In genomic region chr6:34334796-34335416, GRCh38 we compare ENCODE assay signal across 23 cellular contexts. TPM values are rescaled to one million over a fixed set of nuclear protein-coding genes. Genes with fewer than 3 reads are reported as not detected.
DNase-seq lines count a peak whose midpoint lies in the region; ATAC-seq, FAIRE-seq and TF ChIP-seq lines count a peak whose summit lies in the region.
"Had no signal": no experiment of that assay in that cellular context is flagged by ENCODE, and none has a peak within 500 bp of the region (broad histone marks: within the 10 kb centered on the region; RNA-seq: fewer than 3 reads in every experiment).

No MANE protein-coding gene starts in this region.

- H3K27ac ChIP-seq in Karpas-422 (ENCODE audit: low read length) (peak overlapping the region; percentile 88), psoas muscle (peak overlapping the region; percentile 79), esophagus squamous epithelium (no peak overlapping the region), prostate gland (no peak overlapping the region), SJCRH30 (no peak overlapping the region)
- H3K27ac ChIP-seq: C4-2B, cardiac muscle cell, epithelial cell of prostate had no signal

- DNase-seq in AG10803 (ENCODE audit: low read depth), result peak; percentile 21
- DNase-seq in Karpas-422, result no peak
- no peak for DNase-seq in endothelial cell (ENCODE audit: low spot score)
- no peak for DNase-seq in psoas muscle
- DNase-seq in esophagus squamous epithelium (lab: John Stamatoyannopoulos, UW), result no peak
- no peak for DNase-seq in GM12891 (ENCODE audit: insufficient read length, low spot score)
- DNase-seq in prostate gland (ENCODE audit: low spot score), result no peak
- DNase-seq in SJCRH30, result no peak
- DNase-seq: activated CD4-positive, alpha-beta T cell treated with anti-CD3 and anti-CD28 coated beads, Interleukin-2, amount 10 ng/mL, durations not matched to agents 24 days and 14 days; activated CD8-positive, alpha-beta memory T cell treated with anti-CD3 and anti-CD28 coated beads, Interleukin-2, amount 10 ng/mL, durations not matched to agents 7 days and 5 days; activated effector memory CD4-positive, alpha-beta T cell treated with Interleukin-2 at 50 U/mL for 16 hours; foreskin melanocyte; GDM1; NCI-H146; NCI-H748 treated with DMSO at 0.1 percent for 48 hours; OCI-M1; SHP77 treated with DMSO at 0.1 percent for 48 hours; stimulated activated CD4-positive, alpha-beta T cell treated with anti-CD3 and anti-CD28 coated beads, Interleukin-4, amount 100 ng/mL, for 4 hours; T-helper 1 cell had no signal

- no peaks in the 10 kb centered on the region for H3K9me2 ChIP-seq in Karpas-422 (replicated peaks; ENCODE audit: insufficient read depth, low read length)

- TF ChIP-seq POLR2A in esophagus squamous epithelium (IDR thresholded peaks at IDR 0.05) (no peak), GM12891 (IDR thresholded peaks at IDR 0.05; ENCODE audit: low read depth, low read length) (no peak), prostate gland (IDR thresholded peaks at IDR 0.05) (no peak)

- peak overlapping the region; percentile 75 for H3K4me2 ChIP-seq in Karpas-422 (ENCODE audit: low read depth, low read length, poor library complexity, severe bottlenecking)

- no peak overlapping the region for H2AFZ ChIP-seq in Karpas-422 (ENCODE audit: low read length)

- no peaks in the 10 kb centered on the region for H3K9me3 Mint-ChIP-seq in endothelial cell (ENCODE audit: unreplicated experiment)
- H3K9me3 Mint-ChIP-seq: activated CD4-positive, alpha-beta T cell treated with anti-CD3 and anti-CD28 coated beads, Interleukin-2, amount 10 ng/mL, durations not matched to agents 24 days and 14 days; natural killer cell treated with Interleukin-12 subunit alpha and Interleukin-12 subunit beta and Interleukin-15 and Interleukin-18, amount 100 ng/mL, for 72 hours had no signal

- peaks cover 79% of the 10 kb centered on the region for H3K4me1 ChIP-seq in Karpas-422 (ENCODE audit: low read length)
- peaks cover 62% of the 10 kb centered on the region for H3K4me1 ChIP-seq in psoas muscle
- peaks cover 6 to 41% (median 26%) of the 10 kb centered on the region in 3 donors for H3K4me1 ChIP-seq in esophagus squamous epithelium
- H3K4me1 ChIP-seq in prostate gland (replicated peaks), result no peaks in the 10 kb centered on the region
- H3K4me1 ChIP-seq in SJCRH30, result peaks cover 9% of the 10 kb centered on the region

- H3K27ac Mint-ChIP-seq in endothelial cell (ENCODE audit: unreplicated experiment), result peak overlapping the region; percentile 62
- H3K27ac Mint-ChIP-seq: activated CD4-positive, alpha-beta T cell treated with anti-CD3 and anti-CD28 coated beads, Interleukin-2, amount 10 ng/mL, durations not matched to agents 24 days and 14 days; activated CD8-positive, alpha-beta memory T cell treated with anti-CD3 and anti-CD28 coated beads, Interleukin-2, amount 10 ng/mL, durations not matched to agents 7 days and 5 days; natural killer cell treated with Interleukin-12 subunit alpha and Interleukin-12 subunit beta and Interleukin-15 and Interleukin-18, amount 100 ng/mL, for 72 hours had no signal

- H3K36me3 Mint-ChIP-seq in endothelial cell (ENCODE audit: low read depth, unreplicated experiment), result peaks cover 22% of the 10 kb centered on the region
- H3K36me3 Mint-ChIP-seq: natural killer cell treated with Interleukin-12 subunit alpha and Interleukin-12 subunit beta and Interleukin-15 and Interleukin-18, amount 100 ng/mL, for 72 hours had no signal

- no peaks in the 10 kb centered on the region for H4K20me1 ChIP-seq in Karpas-422 (ENCODE audit: insufficient read depth, low read depth, low read length)

- H3K27me3 ChIP-seq in Karpas-422 (ENCODE audit: low read length) (no peaks in the 10 kb centered on the region), psoas muscle (ENCODE audit: insufficient read depth in 3 of 3, low read length in 2 of 3) (no peaks in the 10 kb centered on the region), esophagus squamous epithelium (no peaks in the 10 kb centered on the region), prostate gland (replicated peaks; ENCODE audit: insufficient read depth) (no peaks in the 10 kb centered on the region), SJCRH30 (no peaks in the 10 kb centered on the region)
- H3K27me3 ChIP-seq: cardiac muscle cell had no signal

- H3K9me3 ChIP-seq in Karpas-422 (ENCODE audit: low read length) (no peaks in the 10 kb centered on the region), psoas muscle (no peaks in the 10 kb centered on the region), esophagus squamous epithelium (no peaks in the 10 kb centered on the region), prostate gland (no peaks in the 10 kb centered on the region), SJCRH30 (replicated peaks) (no peaks in the 10 kb centered on the region)

- FAIRE-seq in GM12891 (lab: Jason Lieb, UNC), result no peak

- intact Hi-C loops in psoas muscle (cut with DNase I) (loop anchor here in 1 of 2 donors (5.0 kb wide), 2 partner anchors 33 to 47 kb away; no protein-coding TSS in a partner anchor), esophagus squamous epithelium (cut with DNase I) (no loop called here), prostate gland (cut with DNase I) (loop anchor here (10.0 kb wide), 1 partner anchor 50 kb away; no protein-coding TSS in a partner anchor)

- no peak overlapping the region; the same call in 1 of the 2 replicates for H3K9ac ChIP-seq in Karpas-422 (ENCODE audit: low read length)

- peak overlapping the region; percentile 1 for H3K4me3 Mint-ChIP-seq in endothelial cell (ENCODE audit: unreplicated experiment)
- H3K4me3 Mint-ChIP-seq: activated CD4-positive, alpha-beta T cell treated with anti-CD3 and anti-CD28 coated beads, Interleukin-2, amount 10 ng/mL, durations not matched to agents 24 days and 14 days; activated CD8-positive, alpha-beta memory T cell treated with anti-CD3 and anti-CD28 coated beads, Interleukin-2, amount 10 ng/mL, durations not matched to agents 7 days and 5 days; natural killer cell treated with Interleukin-12 subunit alpha and Interleukin-12 subunit beta and Interleukin-15 and Interleukin-18, amount 100 ng/mL, for 72 hours had no signal

- peaks cover 77% of the 10 kb centered on the region for H3K4me1 Mint-ChIP-seq in endothelial cell (ENCODE audit: unreplicated experiment)

- no peak for TF ChIP-seq CTCF in AG10803 (conservative IDR thresholded peaks at IDR 0.05; ENCODE audit: low read length)
- TF ChIP-seq CTCF in endothelial cell (IDR thresholded peaks at IDR 0.05; ENCODE audit: unreplicated experiment), result no peak
- no peak for TF ChIP-seq CTCF in psoas muscle (IDR thresholded peaks at IDR 0.05)
- TF ChIP-seq CTCF in esophagus squamous epithelium (IDR thresholded peaks at IDR 0.05), result no peak
- TF ChIP-seq CTCF in prostate gland (IDR thresholded peaks at IDR 0.05), result no peak

- peaks cover 4% of the 10 kb centered on the region for H3K27me3 Mint-ChIP-seq in endothelial cell (ENCODE audit: unreplicated experiment)
- H3K27me3 Mint-ChIP-seq: activated CD4-positive, alpha-beta T cell treated with anti-CD3 and anti-CD28 coated beads, Interleukin-2, amount 10 ng/mL, durations not matched to agents 24 days and 14 days; activated CD8-positive, alpha-beta memory T cell treated with anti-CD3 and anti-CD28 coated beads, Interleukin-2, amount 10 ng/mL, durations not matched to agents 7 days and 5 days; natural killer cell treated with Interleukin-12 subunit alpha and Interleukin-12 subunit beta and Interleukin-15 and Interleukin-18, amount 100 ng/mL, for 72 hours had no signal

- WGBS in psoas muscle, 3 donors, result 52 to 77% (median 54%) methylated on average over 3 of the region's 3 CpGs
- WGBS in esophagus squamous epithelium, 2 donors, result 83 to 90% methylated on average over 3 of the region's 3 CpGs
- WGBS in prostate gland, result 62% methylated on average over 3 of the region's 3 CpGs

- H3K4me3 ChIP-seq in AG10803 (ENCODE audit: low read length) (no peak overlapping the region), Karpas-422 (ENCODE audit: low read length) (no peak overlapping the region), psoas muscle (no peak overlapping the region), esophagus squamous epithelium (no peak overlapping the region), prostate gland (no peak overlapping the region), SJCRH30 (no peak overlapping the region)
- H3K4me3 ChIP-seq: cardiac muscle cell had no signal

- peak; percentile 64 to 83 (median 73) for ATAC-seq in psoas muscle
- ATAC-seq: activated CD8-positive, alpha-beta memory T cell treated with anti-CD3 and anti-CD28 coated beads, Interleukin-2, amount 10 ng/mL, durations not matched to agents 7 days and 5 days; natural killer cell treated with Interleukin-12 subunit alpha and Interleukin-12 subunit beta and Interleukin-15 and Interleukin-18, amount 100 ng/mL, for 72 hours had no signal

- 0 out of 2 replicates have a peak, but pooled peaks cover 8% of the 10 kb centered on the region for H3K36me3 ChIP-seq in Karpas-422 (ENCODE audit: insufficient read depth, low read length)
- no peaks in the 10 kb centered on the region for H3K36me3 ChIP-seq in psoas muscle (ENCODE audit: insufficient read depth in 1 of 2, low read depth in 1 of 2)
- peaks cover 0 to 15% (median 0%) of the 10 kb centered on the region in 3 donors for H3K36me3 ChIP-seq in esophagus squamous epithelium
- H3K36me3 ChIP-seq in prostate gland, result no peaks in the 10 kb centered on the region
- H3K36me3 ChIP-seq in SJCRH30, result no peaks in the 10 kb centered on the region
- H3K36me3 ChIP-seq: cardiac muscle cell had no signal

- H3K79me2 ChIP-seq in Karpas-422 (ENCODE audit: low read length), result peaks cover 91% of the 10 kb centered on the region

TF ChIP-seq in GM12891, 5 proteins besides CTCF, POLR2A, EP300 and RAD21:
- no peak for TF ChIP-seq SPI1 (IDR thresholded peaks at IDR 0.05; ENCODE audit: low read depth, low read length)
- no peak for TF ChIP-seq PAX5 (IDR thresholded peaks at IDR 0.05; ENCODE audit: insufficient read depth, low read length, severe bottlenecking)
- TF ChIP-seq POLR2AphosphoS5 (IDR thresholded peaks at IDR 0.05; ENCODE audit: low read depth, low read length), result no peak
- TF ChIP-seq TAF1 (IDR thresholded peaks at IDR 0.05; ENCODE audit: low read depth, low read length), result no peak
- TF ChIP-seq POU2F2 (IDR thresholded peaks at IDR 0.05; ENCODE audit: low read depth, low read length), result no peak
TF ChIP-seq in GM12891: peak in this region for 0.

RNA-seq across cellular contexts. Expression of gene NUDT3, which starts 57.6 kb away (rescaled TPM):
- 33.7 and 41.7 TPM in 2 replicates for total RNA-seq in Karpas-422 (2014; rRNA removed; shearing (Covaris generic); ENCODE audit: low replicate concordance)
- total RNA-seq in endothelial cell (ENCODE audit: unreplicated experiment), result 52.0 TPM
- 10 to 100 TPM; 33.3 to 70.5 (median 50.6) TPM for total RNA-seq in psoas muscle
- 10 to 100 TPM; 10.6 to 19.9 (median 17.9) TPM for polyA plus RNA-seq in psoas muscle
- 10 to 100 TPM; 14.9 to 33.4 (median 22.4) TPM for total RNA-seq in esophagus squamous epithelium
- polyA plus RNA-seq in GM12891 (2012; ENCODE audit: low read depth, missing spikeins), result 4.7 TPM
- 10 to 100 TPM; 28.9 to 30.8 TPM for total RNA-seq in prostate gland
- total RNA-seq in SJCRH30 (2014; rRNA removed; shearing (Covaris generic)), result 13.2 and 14.1 TPM in 2 replicates

Comparison
In these comparisons a context has a peak if more than half of its experiments do, and no peak if none do; other contexts are left out.
1. H3K27ac ChIP-seq: peak in Karpas-422 (single experiment) and psoas muscle (single experiment); none in esophagus squamous epithelium (0 of 4), prostate gland (0 of 2) and SJCRH30 (single experiment).